Comparison of ENCODE assay signal across 9 cellular contexts in the genomic region with DNA sequence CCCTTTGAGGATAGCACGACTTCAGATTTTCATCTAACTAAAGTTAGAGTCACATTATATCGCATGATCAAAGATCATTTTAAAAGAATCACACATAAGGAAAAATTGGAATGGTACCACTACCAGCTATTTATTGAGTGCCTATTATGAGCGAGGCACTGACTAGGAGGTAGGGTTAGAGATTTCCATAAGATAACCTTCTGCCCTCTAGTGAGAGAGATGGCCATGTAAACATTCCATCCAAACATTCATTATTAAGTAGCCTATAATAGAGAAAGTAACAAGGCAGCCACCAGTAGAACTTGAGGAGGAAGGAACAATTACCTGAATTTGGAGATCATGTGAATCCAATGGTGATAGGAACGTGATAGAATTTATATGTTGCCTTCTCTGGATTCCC.
"Had no signal": no experiment of that assay in that cellular context is flagged by ENCODE, and none has a peak within 500 bp of the region (broad histone marks: within the 10 kb centered on the region; RNA-seq: fewer than 3 reads in every experiment).

No MANE protein-coding gene starts in this region.

- ATAC-seq: HCT116, K562 had no signal

- H3K9me3 ChIP-seq: HAP-1 had no signal

- H3K9ac ChIP-seq: GM23248 had no signal

- H3K27ac ChIP-seq: GM23248, HL-60 had no signal

- H3K36me3 ChIP-seq: HAP-1 had no signal

- FAIRE-seq: K562 had no signal

- DNase-seq: GM23248, GOT3, H7, HFFc6, KG1 had no signal

- H2AFZ ChIP-seq: GM23248 had no signal

- H3K4me3 ChIP-seq: GM23248, HAP-1, K562 had no signal
